8 cellular contexts compared by ENCODE assay signal in genomic region chr17:72120878-72121163, GRCh38. TPM values are rescaled to one million over a fixed set of nuclear protein-coding genes. Genes with fewer than 3 reads are reported as not detected.
DNase-seq lines count a peak whose midpoint lies in the region; ATAC-seq and TF ChIP-seq lines count a peak whose summit lies in the region.

Gene SOX9, plus strand, starts transcription at chr17:72121020. Its CDS starts 372 bp downstream, at chr17:72121392.

- H3K4me3 Mint-ChIP-seq in activated CD4-positive, alpha-beta T cell treated with anti-CD3 and anti-CD28 coated beads, Interleukin-2, amount 10 ng/mL, durations not matched to agents 7 days and 5 days: peak within 1 kb of the TSS; percentile 30
- H3K4me3 Mint-ChIP-seq in T-cell (peak within 1 kb of the TSS in 2 of 3 donors; percentile 24 to 25), neural progenitor cell (peak within 1 kb of the TSS; percentile 100)

- TF ChIP-seq CTCF in neural progenitor cell (IDR thresholded peaks at IDR 0.05): no peak

- H3K4me1 Mint-ChIP-seq in activated CD4-positive, alpha-beta T cell treated with anti-CD3 and anti-CD28 coated beads, Interleukin-2, amount 10 ng/mL, durations not matched to agents 7 days and 5 days: peaks cover 3% of the 10 kb centered on the region
- H3K4me1 Mint-ChIP-seq in T-cell (peaks cover 16 to 28% (median 18%) of the 10 kb centered on the region in 3 donors), neural progenitor cell (peaks cover 51% of the 10 kb centered on the region)

- peaks cover 17% of the 10 kb centered on the region for H3F3A ChIP-seq in neural progenitor cell (ENCODE audit: low read depth)

- peak within 1 kb of the TSS; percentile 73 for H3K27ac Mint-ChIP-seq in activated CD4-positive, alpha-beta T cell treated with anti-CD3 and anti-CD28 coated beads, Interleukin-2, amount 10 ng/mL, durations not matched to agents 7 days and 5 days
- H3K27ac Mint-ChIP-seq in T-cell (no peak within 1 kb of the TSS), neural progenitor cell (no peak within 1 kb of the TSS)

- CTCF ChIA-PET in activated CD4-positive, alpha-beta T cell treated with anti-CD3 and anti-CD28 coated beads, Interleukin-2, amount 10 ng/mL, durations not matched to agents 7 days and 5 days (lab: Charles Lee): no interaction called here
- CTCF ChIA-PET in T-cell (lab: Charles Lee): no interaction called here

- H3K36me3 ChIP-seq in H7 (replicated peaks; ENCODE audit: control insufficient read depth, insufficient read depth, low read length): no peaks in the 10 kb centered on the region
- H3K36me3 ChIP-seq in neural progenitor cell: peaks cover 9% of the 10 kb centered on the region

- peaks cover 36% of the 10 kb centered on the region for H3K79me2 ChIP-seq in neural progenitor cell (ENCODE audit: low read depth)

- peaks cover 35% of the 10 kb centered on the region for H4K20me1 ChIP-seq in neural progenitor cell (ENCODE audit: low read depth)

- peaks cover 4% of the 10 kb centered on the region for H3K36me3 Mint-ChIP-seq in activated CD4-positive, alpha-beta T cell treated with anti-CD3 and anti-CD28 coated beads, Interleukin-2, amount 10 ng/mL, durations not matched to agents 7 days and 5 days (ENCODE audit: low read depth)
- H3K36me3 Mint-ChIP-seq in T-cell (no peaks in the 10 kb centered on the region), neural progenitor cell (peaks cover 10% of the 10 kb centered on the region)

- no peak for DNase-seq in activated CD4-positive, alpha-beta T cell treated with anti-CD3 and anti-CD28 coated beads, Interleukin-2, amount 10 ng/mL, durations not matched to agents 7 days and 5 days
- DNase-seq in activated CD4-positive, alpha-beta T cell treated with anti-CD3 and anti-CD28 coated beads for 48 hours: no peak
- peak; percentile 97 for DNase-seq in H7
- peak; percentile 96 for DNase-seq in LoVo (ENCODE audit: low spot score)
- DNase-seq in T-cell: no peak
- peak; percentile 69 for DNase-seq in foreskin melanocyte
- peak; percentile 94 for DNase-seq in neural progenitor cell (ENCODE audit: low spot score)
- DNase-seq in HUDEP-2 (lab: John Stamatoyannopoulos, UW; ENCODE audit: unreplicated experiment in 76 of 76): no peak

- no peaks in the 10 kb centered on the region for H3K9me3 ChIP-seq in neural progenitor cell (ENCODE audit: low read depth)

- H3K9ac ChIP-seq in neural progenitor cell: no peak within 1 kb of the TSS

- ATAC-seq in T-cell (replicated peaks in 1 of 4): no peak

- H2AFZ ChIP-seq in neural progenitor cell (replicated peaks): peak within 1 kb of the TSS; percentile 62

- H3K4me3 ChIP-seq in H7 (ENCODE audit: insufficient read depth, low read depth, low read length) (peak within 1 kb of the TSS; percentile 64), neural progenitor cell (peak within 1 kb of the TSS; percentile 87)

- H3K27me3 ChIP-seq in H7 (ENCODE audit: control insufficient read depth, insufficient read depth, low read length) (peaks cover 81% of the 10 kb centered on the region), neural progenitor cell (peaks cover 47% of the 10 kb centered on the region)

- H3K27me3 Mint-ChIP-seq in activated CD4-positive, alpha-beta T cell treated with anti-CD3 and anti-CD28 coated beads, Interleukin-2, amount 10 ng/mL, durations not matched to agents 7 days and 5 days: peaks cover 74% of the 10 kb centered on the region
- H3K27me3 Mint-ChIP-seq in T-cell: peaks cover 57 to 69% of the 10 kb centered on the region in 2 donors
- peaks cover 50% of the 10 kb centered on the region for H3K27me3 Mint-ChIP-seq in neural progenitor cell (ENCODE audit: insufficient read depth, low read depth)

- H3K9me3 Mint-ChIP-seq in activated CD4-positive, alpha-beta T cell treated with anti-CD3 and anti-CD28 coated beads, Interleukin-2, amount 10 ng/mL, durations not matched to agents 7 days and 5 days: no peaks in the 10 kb centered on the region
- H3K9me3 Mint-ChIP-seq in T-cell: peaks cover 0 to 6% (median 0%) of the 10 kb centered on the region in 3 donors
- H3K9me3 Mint-ChIP-seq in neural progenitor cell: peaks cover 3% of the 10 kb centered on the region

- peaks cover 60% of the 10 kb centered on the region for H3K4me1 ChIP-seq in neural progenitor cell

- peak within 1 kb of the TSS; percentile 96 for H3K4me2 ChIP-seq in neural progenitor cell

- POLR2A ChIA-PET in activated CD4-positive, alpha-beta T cell treated with anti-CD3 and anti-CD28 coated beads, Interleukin-2, amount 10 ng/mL, durations not matched to agents 7 days and 5 days (lab: Charles Lee): no interaction called here
- POLR2A ChIA-PET in T-cell (lab: Charles Lee): no interaction called here

- H3K27ac ChIP-seq in neural progenitor cell: no peak within 1 kb of the TSS

RNA-seq across cellular contexts. Expression of gene SOX9, which starts in this region (rescaled TPM):
- total RNA-seq in activated CD4-positive, alpha-beta T cell treated with anti-CD3 and anti-CD28 coated beads, Interleukin-2, amount 10 ng/mL, durations not matched to agents 7 days and 5 days: not detected
- total RNA-seq in H7 (2014; rRNA removed; shearing (Covaris generic)): 0.38 and 0.52 TPM in 2 replicates
- total RNA-seq in T-cell: under 1 TPM in 3 of 5 donors, not detected in 2; 0.13 to 0.35 (median 0.23) TPM
- 10.6 and 12.7 TPM in 2 replicates for total RNA-seq in neural progenitor cell (ENCODE audit: low replicate concordance)

Comparison
In these comparisons a context has a peak if more than half of its experiments do, and no peak if none do; other contexts are left out.
1. Peak in DNase-seq and H3K4me3 ChIP-seq in H7; RNA of the gene not detected or under 1 TPM.
2. DNase-seq: peak in LoVo (single experiment), foreskin melanocyte (single experiment) and neural progenitor cell (single experiment); none in activated CD4-positive, alpha-beta T cell treated with anti-CD3 and anti-CD28 coated beads, Interleukin-2, amount 10 ng/mL, durations not matched to agents 7 days and 5 days (single experiment), activated CD4-positive, alpha-beta T cell treated with anti-CD3 and anti-CD28 coated beads for 48 hours (single experiment), T-cell (0 of 34) and HUDEP-2 (0 of 76).
3. H3K4me3 Mint-ChIP-seq: peak in every context shown above with its lines; median percentile 100 in neural progenitor cell; 30 in activated CD4-positive, alpha-beta T cell treated with anti-CD3 and anti-CD28 coated beads, Interleukin-2, amount 10 ng/mL, durations not matched to agents 7 days and 5 days; 24 in T-cell.